8 cellular contexts compared by ENCODE assay signal in genomic region chr17:40614431-40615294, GRCh38. TPM values are rescaled to one million over a fixed set of nuclear protein-coding genes. Genes with fewer than 3 reads are reported as not detected.
A peak's percentile ranks its signal among the peaks of the same experiment; 100 is the strongest.
DNase-seq lines count a peak whose midpoint lies in the region; ATAC-seq and FAIRE-seq lines count a peak whose summit lies in the region.

No MANE protein-coding gene starts in this region.

- peak; percentile 26 for ATAC-seq in GM21576 (IDR thresholded peaks at IDR 0.05; ENCODE audit: unreplicated experiment)
- peak; percentile 17 for ATAC-seq in HG03571 (IDR thresholded peaks at IDR 0.05; ENCODE audit: unreplicated experiment)
- peak; percentile 42 to 45 for ATAC-seq in naive B cell (ENCODE audit: low read depth in 2 of 2)
- ATAC-seq in Right ventricle myocardium inferior: no peak

- intact Hi-C loops in Right ventricle myocardium inferior (cut with DNase I): no loop called here

- H3K4me1 Mint-ChIP-seq in naive B cell: peaks cover 54 to 77% (median 66%) of the 10 kb centered on the region in 3 donors

- H3K27ac Mint-ChIP-seq in naive B cell: peak overlapping the region; percentile 95 to 99 (median 97)

- peak overlapping the region; percentile 28 to 87 (median 74) for H3K4me3 Mint-ChIP-seq in naive B cell

- H3K9me3 Mint-ChIP-seq in naive B cell: peaks cover 0 to 1% (median 0%) of the 10 kb centered on the region in 7 donors

- H3K36me3 Mint-ChIP-seq in naive B cell: no peaks in the 10 kb centered on the region

- no peaks in the 10 kb centered on the region for H3K27me3 Mint-ChIP-seq in naive B cell

- no peak for DNase-seq in GM18507 (ENCODE audit: extremely low spot score, insufficient read length, low read depth)
- no peak for DNase-seq in naive B cell
- DNase-seq in SKM-1 (lab: John Stamatoyannopoulos, UW; ENCODE audit: unreplicated experiment): no peak
- DNase-seq in NCI-H1694 (lab: John Stamatoyannopoulos, UW): no peak
- DNase-seq in Right ventricle myocardium inferior (ENCODE audit: missing footprints): no peak
- DNase-seq in NCI-H2107 (lab: John Stamatoyannopoulos, UW): no peak

- peak; percentile 55 for FAIRE-seq in GM18507 (lab: Jason Lieb, UNC)

RNA-seq across cellular contexts. Expression of gene SMARCE1, which starts 33.0 kb away (rescaled TPM):
- polyA plus RNA-seq in naive B cell (ENCODE audit: low read depth in 6 of 6): 100 to 1,000 TPM; 211 to 267 (median 255) TPM
- total RNA-seq in Right ventricle myocardium inferior: 56.9 TPM

RNA-seq across cellular contexts. Expression of gene CCR7, which starts 49.4 kb away (rescaled TPM):
- polyA plus RNA-seq in naive B cell (ENCODE audit: low read depth in 6 of 6): 100 to 1,000 TPM; 442 to 802 (median 622) TPM
- not detected for total RNA-seq in Right ventricle myocardium inferior

RNA-seq across cellular contexts. Expression of gene KRT222, which starts 50.3 kb away (rescaled TPM):
- polyA plus RNA-seq in naive B cell (ENCODE audit: low read depth in 6 of 6): not detected
- total RNA-seq in Right ventricle myocardium inferior: 0.41 TPM
